9 cellular contexts compared by ENCODE assay signal in genomic region chr2:129188451-129188850, GRCh38.
"Had no signal": no experiment of that assay in that cellular context is flagged by ENCODE, and none has a peak within 500 bp of the region (broad histone marks: within the 10 kb centered on the region; RNA-seq: fewer than 3 reads in every experiment).

No MANE protein-coding gene starts in this region.

- H3K36me3 Mint-ChIP-seq: IgD-negative memory B cell had no signal

- H2AFZ ChIP-seq: GM23248 had no signal

- H3K27ac ChIP-seq: GM23248, HL-60 had no signal

- H3K4me1 Mint-ChIP-seq: IgD-negative memory B cell had no signal

- FAIRE-seq: H54, HepG2 had no signal

- H3K9me3 Mint-ChIP-seq: H9, IgD-negative memory B cell had no signal

- H3K4me3 ChIP-seq: GM23248 had no signal

- H3K27ac Mint-ChIP-seq: IgD-negative memory B cell had no signal

- DNase-seq: GM23248, GOT3, H9, HCEC 1CT, KBM-7 had no signal

- ATAC-seq: HepG2 had no signal

- H3K4me3 Mint-ChIP-seq: H9, IgD-negative memory B cell had no signal

- H3K9ac ChIP-seq: GM23248 had no signal
